Comparison of ENCODE assay signal across 1 cellular context in genomic region chr17:49511810-49512209, GRCh38.
TF ChIP-seq lines count a peak whose summit lies in the region.

No MANE protein-coding gene starts in this region.

TF ChIP-seq in SK-N-SH treated with all-trans-retinoic acid at 6 μM for 48 hours, 23 proteins besides CTCF, POLR2A, EP300 and RAD21:
- no peak for TF ChIP-seq POU6F1 (CRISPR knock-in tag; IDR thresholded peaks at IDR 0.05; ENCODE audit: borderline replicate concordance, low read depth)
- no peak for TF ChIP-seq BACH2 (CRISPR knock-in tag; IDR thresholded peaks at IDR 0.05; ENCODE audit: borderline replicate concordance)
